In genomic region chr18:2890606-2891005, GRCh38 we compare ENCODE assay signal across 15 cellular contexts.
"Had no signal": no experiment of that assay in that cellular context is flagged by ENCODE, and none has a peak within 500 bp of the region (broad histone marks: within the 10 kb centered on the region; RNA-seq: fewer than 3 reads in every experiment).

No MANE protein-coding gene starts in this region.

- H3K4me3 ChIP-seq: ascending aorta, gastroesophageal sphincter, lung, SJCRH30, thyroid gland had no signal

- H3K27me3 Mint-ChIP-seq: stimulated activated memory B cell treated with anti-CD40 and anti-IgM and Interleukin-4, amounts not matched to agents 10 μg/mL and 1 μg/mL and 100 μg/mL, for 72 hours had no signal

- H3K27me3 ChIP-seq: ascending aorta, gastroesophageal sphincter, SJCRH30, thyroid gland had no signal

- H3K27ac Mint-ChIP-seq: stimulated activated memory B cell treated with anti-CD40 and anti-IgM and Interleukin-4, amounts not matched to agents 10 μg/mL and 1 μg/mL and 100 μg/mL, for 72 hours had no signal

- H3K4me1 Mint-ChIP-seq: stimulated activated memory B cell treated with anti-CD40 and anti-IgM and Interleukin-4, amounts not matched to agents 10 μg/mL and 1 μg/mL and 100 μg/mL, for 72 hours had no signal

- H3K4me1 ChIP-seq: gastroesophageal sphincter, SJCRH30 had no signal

- ATAC-seq: gastroesophageal sphincter; left cardiac atrium; stimulated activated memory B cell treated with anti-CD40 and anti-IgM and Interleukin-4, amounts not matched to agents 10 μg/mL and 1 μg/mL and 100 μg/mL, for 72 hours had no signal

- H3K36me3 ChIP-seq: gastroesophageal sphincter, SJCRH30, thyroid gland had no signal

- H3K27ac ChIP-seq: ascending aorta, gastroesophageal sphincter, SJCRH30, thyroid gland had no signal

- DNase-seq: activated CD4-positive, CD25-positive, alpha-beta regulatory T cell treated with anti-CD3 and anti-CD28 coated beads, Interleukin-2, amount 50 U/mL, for 72 hours; activated CD8-positive, alpha-beta T cell treated with anti-CD3 and anti-CD28 coated beads, Interleukin-2, amount 10 ng/mL, durations not matched to agents 7 days and 5 days; activated gamma-delta T cell; activated T-cell treated with anti-CD3 and anti-CD28 coated beads for 4 hours; left cardiac atrium; midbrain; retina; SJCRH30; stimulated activated CD4-positive, alpha-beta T cell treated with anti-CD3 and anti-CD28 coated beads, Interleukin-2, amount 100 ng/mL, for 48 hours; T-helper 9 cell; thyroid gland had no signal

- H3K9me3 ChIP-seq: ascending aorta, gastroesophageal sphincter, SJCRH30, thyroid gland had no signal

- H3K4me3 Mint-ChIP-seq: activated CD8-positive, alpha-beta T cell treated with anti-CD3 and anti-CD28 coated beads, Interleukin-2, amount 10 ng/mL, durations not matched to agents 7 days and 5 days; stimulated activated memory B cell treated with anti-CD40 and anti-IgM and Interleukin-4, amounts not matched to agents 10 μg/mL and 1 μg/mL and 100 μg/mL, for 72 hours had no signal
